Comparison of ENCODE assay signal across 20 cellular contexts in the genomic region with DNA sequence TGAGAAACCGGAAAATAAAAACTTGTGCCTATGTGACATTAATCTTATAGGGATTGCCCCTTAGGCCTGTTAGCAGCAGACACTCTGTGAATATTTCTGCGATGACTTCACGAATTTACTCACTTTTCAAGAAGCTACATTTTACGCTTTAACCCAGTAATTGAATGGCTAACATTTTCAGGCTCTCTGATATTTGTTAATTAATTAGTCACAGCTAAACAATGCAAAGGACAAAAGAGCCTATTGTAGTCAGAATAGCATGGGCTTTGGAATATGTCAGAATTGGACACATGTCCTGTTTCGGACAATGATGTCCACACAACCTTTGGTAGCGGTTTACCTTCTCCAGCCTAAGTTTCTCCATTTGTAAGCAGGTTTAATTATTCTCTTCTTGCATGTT.
DNase-seq lines count a peak whose midpoint lies in the region; ATAC-seq, FAIRE-seq and TF ChIP-seq lines count a peak whose summit lies in the region.
"Had no signal": no experiment of that assay in that cellular context is flagged by ENCODE, and none has a peak within 500 bp of the region (broad histone marks: within the 10 kb centered on the region; RNA-seq: fewer than 3 reads in every experiment).

No MANE protein-coding gene starts in this region.

- DNase-seq in AG08395 (ENCODE audit: low spot score) = peak; percentile 23
- DNase-seq in H54 (ENCODE audit: insufficient read length, low spot score) = no peak
- DNase-seq in astrocyte of the hippocampus (ENCODE audit: low read depth, low spot score) = peak; percentile 57
- peak; percentile 89 for DNase-seq in foreskin melanocyte
- no peak for DNase-seq in NCI-H226
- no peak for DNase-seq in activated T-cell treated with anti-CD3 and anti-CD28 coated beads, Interleukin-2, amount 50 U/mL, for 24 hours
- no peak for DNase-seq in RWPE1 (ENCODE audit: low spot score)
- DNase-seq: Calu3; CD4-positive, CD25-positive, alpha-beta regulatory T cell; GF-D8; KBM-7; MM.1S; NCI-H1105; NCI-H187; NCI-H774; PC-9 had no signal

- no peaks in the 10 kb centered on the region for H3K36me3 Mint-ChIP-seq in stimulated activated memory B cell treated with anti-CD40 and anti-IgM and Interleukin-4, amounts not matched to agents 10 μg/mL and 1 μg/mL and 100 μg/mL, for 72 hours
- no peaks in the 10 kb centered on the region for H3K36me3 Mint-ChIP-seq in activated T-cell treated with anti-CD3 and anti-CD28 coated beads, Interleukin-2, amount 50 U/mL, for 24 hours (ENCODE audit: low read depth)
- H3K36me3 Mint-ChIP-seq: CD4-positive, CD25-positive, alpha-beta regulatory T cell had no signal

- H3K27me3 Mint-ChIP-seq in stimulated activated memory B cell treated with anti-CD40 and anti-IgM and Interleukin-4, amounts not matched to agents 10 μg/mL and 1 μg/mL and 100 μg/mL, for 72 hours = no peaks in the 10 kb centered on the region
- no peaks in the 10 kb centered on the region for H3K27me3 Mint-ChIP-seq in activated T-cell treated with anti-CD3 and anti-CD28 coated beads, Interleukin-2, amount 50 U/mL, for 24 hours
- H3K27me3 Mint-ChIP-seq: CD4-positive, CD25-positive, alpha-beta regulatory T cell had no signal

- peak; percentile 93 for FAIRE-seq in H54 (lab: Jason Lieb, UNC)
- FAIRE-seq: A204.1, H1 had no signal

- TF ChIP-seq POLR2A in H54 (IDR thresholded peaks at IDR 0.05; ENCODE audit: low read depth, low read length) = no peak

- POLR2A ChIA-PET in RWPE1 (lab: Yijun Ruan, JAX; ENCODE audit: low non-redundant PET) = no interaction called here

- no peak for TF ChIP-seq CTCF in RWPE1 (conservative IDR thresholded peaks at IDR 0.05; ENCODE audit: low read depth)

- no peak overlapping the region for H3K4me3 Mint-ChIP-seq in stimulated activated memory B cell treated with anti-CD40 and anti-IgM and Interleukin-4, amounts not matched to agents 10 μg/mL and 1 μg/mL and 100 μg/mL, for 72 hours
- no peak overlapping the region for H3K4me3 Mint-ChIP-seq in activated T-cell treated with anti-CD3 and anti-CD28 coated beads, Interleukin-2, amount 50 U/mL, for 24 hours
- H3K4me3 Mint-ChIP-seq: CD4-positive, CD25-positive, alpha-beta regulatory T cell had no signal

- no peak for ATAC-seq in stimulated activated memory B cell treated with anti-CD40 and anti-IgM and Interleukin-4, amounts not matched to agents 10 μg/mL and 1 μg/mL and 100 μg/mL, for 72 hours
- ATAC-seq: Right ventricle myocardium inferior had no signal

- no peak overlapping the region for H3K27ac Mint-ChIP-seq in stimulated activated memory B cell treated with anti-CD40 and anti-IgM and Interleukin-4, amounts not matched to agents 10 μg/mL and 1 μg/mL and 100 μg/mL, for 72 hours
- no peak overlapping the region for H3K27ac Mint-ChIP-seq in activated T-cell treated with anti-CD3 and anti-CD28 coated beads, Interleukin-2, amount 50 U/mL, for 24 hours
- H3K27ac Mint-ChIP-seq: CD4-positive, CD25-positive, alpha-beta regulatory T cell had no signal

- CTCF ChIA-PET in RWPE1 (lab: Yijun Ruan, JAX) = no interaction called here

- H3K4me1 Mint-ChIP-seq in stimulated activated memory B cell treated with anti-CD40 and anti-IgM and Interleukin-4, amounts not matched to agents 10 μg/mL and 1 μg/mL and 100 μg/mL, for 72 hours = no peaks in the 10 kb centered on the region
- H3K4me1 Mint-ChIP-seq in activated T-cell treated with anti-CD3 and anti-CD28 coated beads, Interleukin-2, amount 50 U/mL, for 24 hours (ENCODE audit: low read depth) = no peaks in the 10 kb centered on the region
- H3K4me1 Mint-ChIP-seq: CD4-positive, CD25-positive, alpha-beta regulatory T cell had no signal

- H3K9me3 Mint-ChIP-seq in stimulated activated memory B cell treated with anti-CD40 and anti-IgM and Interleukin-4, amounts not matched to agents 10 μg/mL and 1 μg/mL and 100 μg/mL, for 72 hours = peaks cover 6% of the 10 kb centered on the region
- H3K9me3 Mint-ChIP-seq in activated T-cell treated with anti-CD3 and anti-CD28 coated beads, Interleukin-2, amount 50 U/mL, for 24 hours = no peaks in the 10 kb centered on the region

- H3K27ac ChIP-seq in RWPE1 = no peak overlapping the region
- H3K27ac ChIP-seq: PC-9 had no signal

Comparison
In these comparisons a context has a peak if more than half of its experiments do, and no peak if none do; other contexts are left out.
1. DNase-seq: peak in AG08395 (single experiment), astrocyte of the hippocampus (single experiment) and foreskin melanocyte (single experiment); none in H54 (single experiment), NCI-H226 (single experiment), activated T-cell treated with anti-CD3 and anti-CD28 coated beads, Interleukin-2, amount 50 U/mL, for 24 hours (single experiment) and RWPE1 (single experiment).